4 cellular contexts compared by ENCODE assay signal in the genomic region with DNA sequence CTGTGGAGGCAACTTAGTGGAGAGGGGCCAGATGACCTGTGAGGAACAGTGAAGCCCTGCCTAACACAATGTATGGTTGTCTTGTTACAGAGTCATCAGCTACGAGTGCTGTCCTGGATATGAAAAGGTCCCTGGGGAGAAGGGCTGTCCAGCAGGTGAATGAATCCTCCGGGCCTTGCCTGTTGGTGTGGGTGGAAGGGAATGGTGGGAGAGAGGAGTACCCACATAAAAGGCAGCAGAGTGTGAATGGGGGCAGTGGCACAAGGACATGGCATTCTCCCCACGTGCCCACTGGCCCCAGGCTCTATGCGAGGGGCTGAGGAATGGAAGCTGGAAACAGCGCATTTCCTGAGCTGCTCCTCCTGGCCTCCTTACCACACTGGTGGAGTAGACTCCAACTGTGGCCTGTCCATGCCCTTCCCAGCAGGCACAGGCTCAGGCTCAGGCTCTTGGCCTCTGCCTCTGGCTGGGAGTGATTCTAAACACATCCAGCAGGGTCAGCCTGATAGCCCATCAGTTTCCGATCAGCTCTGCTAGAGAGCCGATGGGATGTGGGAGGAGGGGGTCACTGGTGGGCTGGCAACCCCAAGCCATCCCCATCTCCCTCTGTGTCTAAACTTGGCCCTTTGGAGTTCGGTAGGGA.
TF ChIP-seq lines count a peak whose summit lies in the region.

No MANE protein-coding gene starts in this region.

TF ChIP-seq in SK-N-SH, 30 proteins besides CTCF, POLR2A, EP300 and RAD21:
- no peak for TF ChIP-seq RXRA (IDR thresholded peaks at IDR 0.05; ENCODE audit: borderline replicate concordance, low read depth)
- TF ChIP-seq FOSL2 (IDR thresholded peaks at IDR 0.05; ENCODE audit: borderline replicate concordance, low read depth) = no peak
- TF ChIP-seq YY1 (IDR thresholded peaks at IDR 0.05; ENCODE audit: low read depth) = no peak
- no peak for TF ChIP-seq TAF1 (IDR thresholded peaks at IDR 0.05; ENCODE audit: borderline replicate concordance, low read depth, low read length)
- TF ChIP-seq, protein P1, sequence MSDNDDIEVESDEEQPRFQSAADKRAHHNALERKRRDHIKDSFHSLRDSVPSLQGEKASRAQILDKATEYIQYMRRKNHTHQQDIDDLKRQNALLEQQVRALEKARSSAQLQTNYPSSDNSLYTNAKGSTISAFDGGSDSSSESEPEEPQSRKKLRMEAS (IDR thresholded peaks at IDR 0.05; ENCODE audit: low read depth) = no peak
- no peak for TF ChIP-seq MXI1 (IDR thresholded peaks at IDR 0.05; ENCODE audit: low read depth, low read length)
- TF ChIP-seq GABPA (IDR thresholded peaks at IDR 0.05; ENCODE audit: low read depth) = no peak

TF ChIP-seq in SK-N-SH treated with all-trans-retinoic acid at 6 μM for 48 hours, 23 proteins besides CTCF, POLR2A, EP300 and RAD21 (continues in another document):
- TF ChIP-seq ESRRG (CRISPR knock-in tag; IDR thresholded peaks at IDR 0.05) (no peak), ZNF8 (CRISPR knock-in tag; IDR thresholded peaks at IDR 0.05) (no peak), ZNF70 (CRISPR knock-in tag; IDR thresholded peaks at IDR 0.05) (no peak), GLIS3 (CRISPR knock-in tag; IDR thresholded peaks at IDR 0.05) (no peak), TOX (CRISPR knock-in tag; IDR thresholded peaks at IDR 0.05; ENCODE audit: borderline replicate concordance) (no peak), ZFP30 (CRISPR knock-in tag; IDR thresholded peaks at IDR 0.05) (no peak), ISL1 (CRISPR knock-in tag; IDR thresholded peaks at IDR 0.05) (no peak), SNAI2 (CRISPR knock-in tag; IDR thresholded peaks at IDR 0.05) (no peak)
- TF ChIP-seq, protein P2, sequence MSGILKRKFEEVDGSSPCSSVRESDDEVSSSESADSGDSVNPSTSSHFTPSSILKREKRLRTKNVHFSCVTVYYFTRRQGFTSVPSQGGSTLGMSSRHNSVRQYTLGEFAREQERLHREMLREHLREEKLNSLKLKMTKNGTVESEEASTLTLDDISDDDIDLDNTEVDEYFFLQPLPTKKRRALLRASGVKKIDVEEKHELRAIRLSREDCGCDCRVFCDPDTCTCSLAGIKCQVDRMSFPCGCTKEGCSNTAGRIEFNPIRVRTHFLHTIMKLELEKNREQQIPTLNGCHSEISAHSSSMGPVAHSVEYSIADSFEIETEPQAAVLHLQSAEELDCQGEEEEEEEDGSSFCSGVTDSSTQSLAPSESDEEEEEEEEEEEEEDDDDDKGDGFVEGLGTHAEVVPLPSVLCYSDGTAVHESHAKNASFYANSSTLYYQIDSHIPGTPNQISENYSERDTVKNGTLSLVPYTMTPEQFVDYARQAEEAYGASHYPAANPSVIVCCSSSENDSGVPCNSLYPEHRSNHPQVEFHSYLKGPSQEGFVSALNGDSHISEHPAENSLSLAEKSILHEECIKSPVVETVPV (CRISPR knock-in tag; IDR thresholded peaks at IDR 0.05) = no peak
- TF ChIP-seq, protein P3, sequence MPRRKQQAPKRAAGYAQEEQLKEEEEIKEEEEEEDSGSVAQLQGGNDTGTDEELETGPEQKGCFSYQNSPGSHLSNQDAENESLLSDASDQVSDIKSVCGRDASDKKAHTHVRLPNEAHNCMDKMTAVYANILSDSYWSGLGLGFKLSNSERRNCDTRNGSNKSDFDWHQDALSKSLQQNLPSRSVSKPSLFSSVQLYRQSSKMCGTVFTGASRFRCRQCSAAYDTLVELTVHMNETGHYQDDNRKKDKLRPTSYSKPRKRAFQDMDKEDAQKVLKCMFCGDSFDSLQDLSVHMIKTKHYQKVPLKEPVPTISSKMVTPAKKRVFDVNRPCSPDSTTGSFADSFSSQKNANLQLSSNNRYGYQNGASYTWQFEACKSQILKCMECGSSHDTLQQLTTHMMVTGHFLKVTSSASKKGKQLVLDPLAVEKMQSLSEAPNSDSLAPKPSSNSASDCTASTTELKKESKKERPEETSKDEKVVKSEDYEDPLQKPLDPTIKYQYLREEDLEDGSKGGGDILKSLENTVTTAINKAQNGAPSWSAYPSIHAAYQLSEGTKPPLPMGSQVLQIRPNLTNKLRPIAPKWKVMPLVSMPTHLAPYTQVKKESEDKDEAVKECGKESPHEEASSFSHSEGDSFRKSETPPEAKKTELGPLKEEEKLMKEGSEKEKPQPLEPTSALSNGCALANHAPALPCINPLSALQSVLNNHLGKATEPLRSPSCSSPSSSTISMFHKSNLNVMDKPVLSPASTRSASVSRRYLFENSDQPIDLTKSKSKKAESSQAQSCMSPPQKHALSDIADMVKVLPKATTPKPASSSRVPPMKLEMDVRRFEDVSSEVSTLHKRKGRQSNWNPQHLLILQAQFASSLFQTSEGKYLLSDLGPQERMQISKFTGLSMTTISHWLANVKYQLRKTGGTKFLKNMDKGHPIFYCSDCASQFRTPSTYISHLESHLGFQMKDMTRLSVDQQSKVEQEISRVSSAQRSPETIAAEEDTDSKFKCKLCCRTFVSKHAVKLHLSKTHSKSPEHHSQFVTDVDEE (CRISPR knock-in tag; IDR thresholded peaks at IDR 0.05) = no peak
- TF ChIP-seq, protein P4, sequence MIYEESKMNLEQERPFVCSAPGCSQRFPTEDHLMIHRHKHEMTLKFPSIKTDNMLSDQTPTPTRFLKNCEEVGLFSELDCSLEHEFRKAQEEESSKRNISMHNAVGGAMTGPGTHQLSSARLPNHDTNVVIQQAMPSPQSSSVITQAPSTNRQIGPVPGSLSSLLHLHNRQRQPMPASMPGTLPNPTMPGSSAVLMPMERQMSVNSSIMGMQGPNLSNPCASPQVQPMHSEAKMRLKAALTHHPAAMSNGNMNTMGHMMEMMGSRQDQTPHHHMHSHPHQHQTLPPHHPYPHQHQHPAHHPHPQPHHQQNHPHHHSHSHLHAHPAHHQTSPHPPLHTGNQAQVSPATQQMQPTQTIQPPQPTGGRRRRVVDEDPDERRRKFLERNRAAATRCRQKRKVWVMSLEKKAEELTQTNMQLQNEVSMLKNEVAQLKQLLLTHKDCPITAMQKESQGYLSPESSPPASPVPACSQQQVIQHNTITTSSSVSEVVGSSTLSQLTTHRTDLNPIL (CRISPR knock-in tag; IDR thresholded peaks at IDR 0.05; ENCODE audit: low read depth) = no peak

TF ChIP-seq in HEK293, 187 proteins besides CTCF, POLR2A, EP300 and RAD21:
- TF ChIP-seq ZFHX2 (tag by site-specific recombination; conservative IDR thresholded peaks at IDR 0.05) (peak; percentile 65), ZNF114 (tag by site-specific recombination; IDR thresholded peaks at IDR 0.05) (no peak), IKZF3 (tag by site-specific recombination; IDR thresholded peaks at IDR 0.05) (no peak), ZNF837 (tag by site-specific recombination; IDR thresholded peaks at IDR 0.05) (no peak), EGR2 (tag by site-specific recombination; IDR thresholded peaks at IDR 0.05; ENCODE audit: low read depth) (peak; percentile 62)
- TF ChIP-seq, protein P5, sequence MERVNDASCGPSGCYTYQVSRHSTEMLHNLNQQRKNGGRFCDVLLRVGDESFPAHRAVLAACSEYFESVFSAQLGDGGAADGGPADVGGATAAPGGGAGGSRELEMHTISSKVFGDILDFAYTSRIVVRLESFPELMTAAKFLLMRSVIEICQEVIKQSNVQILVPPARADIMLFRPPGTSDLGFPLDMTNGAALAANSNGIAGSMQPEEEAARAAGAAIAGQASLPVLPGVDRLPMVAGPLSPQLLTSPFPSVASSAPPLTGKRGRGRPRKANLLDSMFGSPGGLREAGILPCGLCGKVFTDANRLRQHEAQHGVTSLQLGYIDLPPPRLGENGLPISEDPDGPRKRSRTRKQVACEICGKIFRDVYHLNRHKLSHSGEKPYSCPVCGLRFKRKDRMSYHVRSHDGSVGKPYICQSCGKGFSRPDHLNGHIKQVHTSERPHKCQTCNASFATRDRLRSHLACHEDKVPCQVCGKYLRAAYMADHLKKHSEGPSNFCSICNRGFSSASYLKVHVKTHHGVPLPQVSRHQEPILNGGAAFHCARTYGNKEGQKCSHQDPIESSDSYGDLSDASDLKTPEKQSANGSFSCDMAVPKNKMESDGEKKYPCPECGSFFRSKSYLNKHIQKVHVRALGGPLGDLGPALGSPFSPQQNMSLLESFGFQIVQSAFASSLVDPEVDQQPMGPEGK (tag by site-specific recombination; IDR thresholded peaks at IDR 0.05) = no peak

TF ChIP-seq in endothelial cell of umbilical vein, 7 proteins besides CTCF, POLR2A, EP300 and RAD21:
- TF ChIP-seq FOS (IDR thresholded peaks at IDR 0.05; ENCODE audit: borderline replicate concordance, insufficient read depth, low read length) (no peak), JUN (IDR thresholded peaks at IDR 0.05; ENCODE audit: borderline replicate concordance, insufficient read depth, insufficient read length, low read depth) (no peak), GATA2 (IDR thresholded peaks at IDR 0.05; ENCODE audit: insufficient read depth, insufficient read length, low read depth, low read length) (no peak), MYC (IDR thresholded peaks at IDR 0.05; ENCODE audit: low read depth, low read length) (no peak)
- TF ChIP-seq, protein P1 (IDR thresholded peaks at IDR 0.05; ENCODE audit: insufficient read depth, insufficient read length) = no peak
TF ChIP-seq in endothelial cell of umbilical vein: peak in this region for 0.
